2 cellular contexts compared by ENCODE assay signal in the genomic region with DNA sequence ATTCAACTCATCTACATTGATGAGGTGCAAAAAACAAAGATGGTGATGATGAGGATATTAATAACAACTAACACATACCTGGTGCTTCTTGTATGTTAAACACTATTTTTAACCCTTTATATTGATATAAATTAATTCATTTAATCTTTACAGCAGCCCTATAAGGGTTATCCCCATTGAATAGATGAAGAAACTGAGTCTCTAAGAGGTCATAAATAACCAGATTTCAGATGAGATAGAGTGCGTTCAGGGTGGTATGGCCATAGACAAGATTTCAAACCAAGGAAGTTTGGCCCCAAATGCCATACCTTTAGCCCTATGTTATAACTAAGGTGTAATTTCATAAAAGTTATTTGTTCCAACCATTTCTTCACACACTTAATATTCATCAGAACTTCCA.
TF ChIP-seq lines count a peak whose summit lies in the region.

No MANE protein-coding gene starts in this region.

TF ChIP-seq in SK-N-SH, 30 proteins besides CTCF, POLR2A, EP300 and RAD21 (continued from another document):
- TF ChIP-seq, protein P1, sequence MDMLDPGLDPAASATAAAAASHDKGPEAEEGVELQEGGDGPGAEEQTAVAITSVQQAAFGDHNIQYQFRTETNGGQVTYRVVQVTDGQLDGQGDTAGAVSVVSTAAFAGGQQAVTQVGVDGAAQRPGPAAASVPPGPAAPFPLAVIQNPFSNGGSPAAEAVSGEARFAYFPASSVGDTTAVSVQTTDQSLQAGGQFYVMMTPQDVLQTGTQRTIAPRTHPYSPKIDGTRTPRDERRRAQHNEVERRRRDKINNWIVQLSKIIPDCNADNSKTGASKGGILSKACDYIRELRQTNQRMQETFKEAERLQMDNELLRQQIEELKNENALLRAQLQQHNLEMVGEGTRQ (IDR thresholded peaks at IDR 0.05; ENCODE audit: borderline replicate concordance, low read depth, low read length): no peak
- TF ChIP-seq JUND (IDR thresholded peaks at IDR 0.05): no peak
- no peak for TF ChIP-seq FOXJ3 (CRISPR knock-in tag; IDR thresholded peaks at IDR 0.05)
- TF ChIP-seq, protein P2, sequence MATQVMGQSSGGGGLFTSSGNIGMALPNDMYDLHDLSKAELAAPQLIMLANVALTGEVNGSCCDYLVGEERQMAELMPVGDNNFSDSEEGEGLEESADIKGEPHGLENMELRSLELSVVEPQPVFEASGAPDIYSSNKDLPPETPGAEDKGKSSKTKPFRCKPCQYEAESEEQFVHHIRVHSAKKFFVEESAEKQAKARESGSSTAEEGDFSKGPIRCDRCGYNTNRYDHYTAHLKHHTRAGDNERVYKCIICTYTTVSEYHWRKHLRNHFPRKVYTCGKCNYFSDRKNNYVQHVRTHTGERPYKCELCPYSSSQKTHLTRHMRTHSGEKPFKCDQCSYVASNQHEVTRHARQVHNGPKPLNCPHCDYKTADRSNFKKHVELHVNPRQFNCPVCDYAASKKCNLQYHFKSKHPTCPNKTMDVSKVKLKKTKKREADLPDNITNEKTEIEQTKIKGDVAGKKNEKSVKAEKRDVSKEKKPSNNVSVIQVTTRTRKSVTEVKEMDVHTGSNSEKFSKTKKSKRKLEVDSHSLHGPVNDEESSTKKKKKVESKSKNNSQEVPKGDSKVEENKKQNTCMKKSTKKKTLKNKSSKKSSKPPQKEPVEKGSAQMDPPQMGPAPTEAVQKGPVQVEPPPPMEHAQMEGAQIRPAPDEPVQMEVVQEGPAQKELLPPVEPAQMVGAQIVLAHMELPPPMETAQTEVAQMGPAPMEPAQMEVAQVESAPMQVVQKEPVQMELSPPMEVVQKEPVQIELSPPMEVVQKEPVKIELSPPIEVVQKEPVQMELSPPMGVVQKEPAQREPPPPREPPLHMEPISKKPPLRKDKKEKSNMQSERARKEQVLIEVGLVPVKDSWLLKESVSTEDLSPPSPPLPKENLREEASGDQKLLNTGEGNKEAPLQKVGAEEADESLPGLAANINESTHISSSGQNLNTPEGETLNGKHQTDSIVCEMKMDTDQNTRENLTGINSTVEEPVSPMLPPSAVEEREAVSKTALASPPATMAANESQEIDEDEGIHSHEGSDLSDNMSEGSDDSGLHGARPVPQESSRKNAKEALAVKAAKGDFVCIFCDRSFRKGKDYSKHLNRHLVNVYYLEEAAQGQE (IDR thresholded peaks at IDR 0.05; ENCODE audit: low read depth, low read length): no peak
- TF ChIP-seq MEF2A (IDR thresholded peaks at IDR 0.05; ENCODE audit: borderline replicate concordance, low read depth): no peak
- no peak for TF ChIP-seq SIN3A (IDR thresholded peaks at IDR 0.05; ENCODE audit: borderline replicate concordance, low read depth, low read length)
- TF ChIP-seq GATA2 (CRISPR knock-in tag; IDR thresholded peaks at IDR 0.05): no peak
- TF ChIP-seq, protein P3, sequence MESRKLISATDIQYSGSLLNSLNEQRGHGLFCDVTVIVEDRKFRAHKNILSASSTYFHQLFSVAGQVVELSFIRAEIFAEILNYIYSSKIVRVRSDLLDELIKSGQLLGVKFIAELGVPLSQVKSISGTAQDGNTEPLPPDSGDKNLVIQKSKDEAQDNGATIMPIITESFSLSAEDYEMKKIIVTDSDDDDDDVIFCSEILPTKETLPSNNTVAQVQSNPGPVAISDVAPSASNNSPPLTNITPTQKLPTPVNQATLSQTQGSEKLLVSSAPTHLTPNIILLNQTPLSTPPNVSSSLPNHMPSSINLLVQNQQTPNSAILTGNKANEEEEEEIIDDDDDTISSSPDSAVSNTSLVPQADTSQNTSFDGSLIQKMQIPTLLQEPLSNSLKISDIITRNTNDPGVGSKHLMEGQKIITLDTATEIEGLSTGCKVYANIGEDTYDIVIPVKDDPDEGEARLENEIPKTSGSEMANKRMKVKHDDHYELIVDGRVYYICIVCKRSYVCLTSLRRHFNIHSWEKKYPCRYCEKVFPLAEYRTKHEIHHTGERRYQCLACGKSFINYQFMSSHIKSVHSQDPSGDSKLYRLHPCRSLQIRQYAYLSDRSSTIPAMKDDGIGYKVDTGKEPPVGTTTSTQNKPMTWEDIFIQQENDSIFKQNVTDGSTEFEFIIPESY (IDR thresholded peaks at IDR 0.05; ENCODE audit: borderline replicate concordance, low read depth): no peak
- TF ChIP-seq, protein P4, sequence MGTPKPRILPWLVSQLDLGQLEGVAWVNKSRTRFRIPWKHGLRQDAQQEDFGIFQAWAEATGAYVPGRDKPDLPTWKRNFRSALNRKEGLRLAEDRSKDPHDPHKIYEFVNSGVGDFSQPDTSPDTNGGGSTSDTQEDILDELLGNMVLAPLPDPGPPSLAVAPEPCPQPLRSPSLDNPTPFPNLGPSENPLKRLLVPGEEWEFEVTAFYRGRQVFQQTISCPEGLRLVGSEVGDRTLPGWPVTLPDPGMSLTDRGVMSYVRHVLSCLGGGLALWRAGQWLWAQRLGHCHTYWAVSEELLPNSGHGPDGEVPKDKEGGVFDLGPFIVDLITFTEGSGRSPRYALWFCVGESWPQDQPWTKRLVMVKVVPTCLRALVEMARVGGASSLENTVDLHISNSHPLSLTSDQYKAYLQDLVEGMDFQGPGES (IDR thresholded peaks at IDR 0.05; ENCODE audit: low read depth, low read length): no peak
- no peak for TF ChIP-seq YY1 (IDR thresholded peaks at IDR 0.05; ENCODE audit: low read depth)
- TF ChIP-seq, protein P5, sequence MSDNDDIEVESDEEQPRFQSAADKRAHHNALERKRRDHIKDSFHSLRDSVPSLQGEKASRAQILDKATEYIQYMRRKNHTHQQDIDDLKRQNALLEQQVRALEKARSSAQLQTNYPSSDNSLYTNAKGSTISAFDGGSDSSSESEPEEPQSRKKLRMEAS (IDR thresholded peaks at IDR 0.05; ENCODE audit: low read depth): no peak
- TF ChIP-seq TCF12 (IDR thresholded peaks at IDR 0.05): no peak

TF ChIP-seq in SK-N-SH treated with all-trans-retinoic acid at 6 μM for 48 hours, 23 proteins besides CTCF, POLR2A, EP300 and RAD21 (continued from another document):
- TF ChIP-seq, protein P6, sequence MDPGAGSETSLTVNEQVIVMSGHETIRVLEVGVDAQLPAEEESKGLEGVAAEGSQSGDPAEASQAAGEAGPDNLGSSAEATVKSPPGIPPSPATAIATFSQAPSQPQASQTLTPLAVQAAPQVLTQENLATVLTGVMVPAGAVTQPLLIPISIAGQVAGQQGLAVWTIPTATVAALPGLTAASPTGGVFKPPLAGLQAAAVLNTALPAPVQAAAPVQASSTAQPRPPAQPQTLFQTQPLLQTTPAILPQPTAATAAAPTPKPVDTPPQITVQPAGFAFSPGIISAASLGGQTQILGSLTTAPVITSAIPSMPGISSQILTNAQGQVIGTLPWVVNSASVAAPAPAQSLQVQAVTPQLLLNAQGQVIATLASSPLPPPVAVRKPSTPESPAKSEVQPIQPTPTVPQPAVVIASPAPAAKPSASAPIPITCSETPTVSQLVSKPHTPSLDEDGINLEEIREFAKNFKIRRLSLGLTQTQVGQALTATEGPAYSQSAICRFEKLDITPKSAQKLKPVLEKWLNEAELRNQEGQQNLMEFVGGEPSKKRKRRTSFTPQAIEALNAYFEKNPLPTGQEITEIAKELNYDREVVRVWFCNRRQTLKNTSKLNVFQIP (CRISPR knock-in tag; IDR thresholded peaks at IDR 0.05; ENCODE audit: borderline replicate concordance, low read depth): no peak
- TF ChIP-seq CSDC2 (CRISPR knock-in tag; IDR thresholded peaks at IDR 0.05) (no peak), TOX (CRISPR knock-in tag; IDR thresholded peaks at IDR 0.05; ENCODE audit: borderline replicate concordance) (no peak), TCF4 (CRISPR knock-in tag; IDR thresholded peaks at IDR 0.05; ENCODE audit: borderline replicate concordance) (no peak), PPARA (CRISPR knock-in tag; IDR thresholded peaks at IDR 0.05; ENCODE audit: borderline replicate concordance) (no peak)
